Comparison of ENCODE assay signal across 1 cellular context in the genomic region with DNA sequence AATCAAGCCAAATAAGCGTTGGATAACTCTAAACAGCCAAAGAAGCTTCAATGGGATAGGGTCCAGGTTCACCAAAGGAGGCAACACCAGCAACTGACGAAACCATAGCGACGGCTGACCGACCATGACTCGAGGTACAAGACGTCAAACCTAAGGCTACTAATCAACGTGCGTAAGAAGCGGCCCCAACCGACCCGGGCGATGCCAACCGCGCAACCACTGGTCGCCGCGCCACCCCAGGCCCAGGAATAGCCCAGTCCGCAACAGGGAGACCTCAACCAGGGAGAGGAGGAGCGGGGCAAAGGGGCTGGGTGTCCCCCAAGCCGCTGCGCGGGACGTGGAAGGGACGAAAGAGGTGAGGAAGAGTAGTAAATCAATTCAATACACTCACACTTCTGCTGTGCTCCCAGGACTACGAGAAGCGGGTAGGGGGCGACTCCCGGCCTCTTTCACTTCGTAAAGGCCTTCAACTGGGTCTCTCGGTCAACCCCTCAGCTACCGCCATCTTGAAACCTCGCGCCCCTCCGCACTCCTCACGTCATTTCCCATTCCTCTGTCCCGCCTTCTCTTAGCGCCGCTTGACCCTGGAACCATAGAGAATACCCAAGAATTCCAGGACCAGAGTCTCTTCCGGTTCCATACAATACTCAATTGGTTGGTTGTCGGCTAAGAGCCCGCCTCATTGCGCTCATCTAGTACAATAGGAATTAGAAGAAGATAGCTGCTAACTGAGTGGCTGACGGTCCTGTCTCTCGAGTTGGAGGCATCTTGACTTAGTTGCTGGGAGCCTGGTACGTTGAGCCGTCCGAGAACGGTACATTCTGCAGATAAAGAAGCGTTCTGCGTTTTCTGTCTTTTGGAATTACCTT.
TF ChIP-seq lines count a peak whose summit lies in the region.

A gene with protein sequence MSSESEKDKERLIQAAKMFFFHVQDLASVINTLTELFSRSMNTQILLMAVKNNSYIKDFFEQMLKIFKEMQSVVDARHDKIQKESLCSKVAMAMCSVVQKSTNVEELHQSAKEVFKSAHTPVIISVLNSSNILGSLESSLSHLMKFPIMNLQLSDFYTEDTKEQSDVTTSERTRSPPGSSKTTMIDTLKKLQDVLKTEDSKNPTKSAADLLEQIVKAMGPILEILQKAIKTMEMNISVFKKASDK (plus strand): TSS at position 710 of the 869 bp plus-strand sequence. CDS start 19,266 bp downstream, outside the sequence.
A gene (minus strand): TSS at position 518 of the 869 bp plus-strand sequence. CDS start 2,095 bp downstream, outside the sequence.

TF ChIP-seq in SK-N-SH treated with all-trans-retinoic acid at 6 μM for 48 hours, 23 proteins besides CTCF, POLR2A, EP300 and RAD21 (continued from another document):
- TF ChIP-seq, protein P1, sequence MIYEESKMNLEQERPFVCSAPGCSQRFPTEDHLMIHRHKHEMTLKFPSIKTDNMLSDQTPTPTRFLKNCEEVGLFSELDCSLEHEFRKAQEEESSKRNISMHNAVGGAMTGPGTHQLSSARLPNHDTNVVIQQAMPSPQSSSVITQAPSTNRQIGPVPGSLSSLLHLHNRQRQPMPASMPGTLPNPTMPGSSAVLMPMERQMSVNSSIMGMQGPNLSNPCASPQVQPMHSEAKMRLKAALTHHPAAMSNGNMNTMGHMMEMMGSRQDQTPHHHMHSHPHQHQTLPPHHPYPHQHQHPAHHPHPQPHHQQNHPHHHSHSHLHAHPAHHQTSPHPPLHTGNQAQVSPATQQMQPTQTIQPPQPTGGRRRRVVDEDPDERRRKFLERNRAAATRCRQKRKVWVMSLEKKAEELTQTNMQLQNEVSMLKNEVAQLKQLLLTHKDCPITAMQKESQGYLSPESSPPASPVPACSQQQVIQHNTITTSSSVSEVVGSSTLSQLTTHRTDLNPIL (CRISPR knock-in tag; IDR thresholded peaks at IDR 0.05; ENCODE audit: low read depth) = no peak
- TF ChIP-seq, protein P2, sequence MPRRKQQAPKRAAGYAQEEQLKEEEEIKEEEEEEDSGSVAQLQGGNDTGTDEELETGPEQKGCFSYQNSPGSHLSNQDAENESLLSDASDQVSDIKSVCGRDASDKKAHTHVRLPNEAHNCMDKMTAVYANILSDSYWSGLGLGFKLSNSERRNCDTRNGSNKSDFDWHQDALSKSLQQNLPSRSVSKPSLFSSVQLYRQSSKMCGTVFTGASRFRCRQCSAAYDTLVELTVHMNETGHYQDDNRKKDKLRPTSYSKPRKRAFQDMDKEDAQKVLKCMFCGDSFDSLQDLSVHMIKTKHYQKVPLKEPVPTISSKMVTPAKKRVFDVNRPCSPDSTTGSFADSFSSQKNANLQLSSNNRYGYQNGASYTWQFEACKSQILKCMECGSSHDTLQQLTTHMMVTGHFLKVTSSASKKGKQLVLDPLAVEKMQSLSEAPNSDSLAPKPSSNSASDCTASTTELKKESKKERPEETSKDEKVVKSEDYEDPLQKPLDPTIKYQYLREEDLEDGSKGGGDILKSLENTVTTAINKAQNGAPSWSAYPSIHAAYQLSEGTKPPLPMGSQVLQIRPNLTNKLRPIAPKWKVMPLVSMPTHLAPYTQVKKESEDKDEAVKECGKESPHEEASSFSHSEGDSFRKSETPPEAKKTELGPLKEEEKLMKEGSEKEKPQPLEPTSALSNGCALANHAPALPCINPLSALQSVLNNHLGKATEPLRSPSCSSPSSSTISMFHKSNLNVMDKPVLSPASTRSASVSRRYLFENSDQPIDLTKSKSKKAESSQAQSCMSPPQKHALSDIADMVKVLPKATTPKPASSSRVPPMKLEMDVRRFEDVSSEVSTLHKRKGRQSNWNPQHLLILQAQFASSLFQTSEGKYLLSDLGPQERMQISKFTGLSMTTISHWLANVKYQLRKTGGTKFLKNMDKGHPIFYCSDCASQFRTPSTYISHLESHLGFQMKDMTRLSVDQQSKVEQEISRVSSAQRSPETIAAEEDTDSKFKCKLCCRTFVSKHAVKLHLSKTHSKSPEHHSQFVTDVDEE (CRISPR knock-in tag; IDR thresholded peaks at IDR 0.05) = no peak
